8 cellular contexts compared by ENCODE assay signal in the genomic region with DNA sequence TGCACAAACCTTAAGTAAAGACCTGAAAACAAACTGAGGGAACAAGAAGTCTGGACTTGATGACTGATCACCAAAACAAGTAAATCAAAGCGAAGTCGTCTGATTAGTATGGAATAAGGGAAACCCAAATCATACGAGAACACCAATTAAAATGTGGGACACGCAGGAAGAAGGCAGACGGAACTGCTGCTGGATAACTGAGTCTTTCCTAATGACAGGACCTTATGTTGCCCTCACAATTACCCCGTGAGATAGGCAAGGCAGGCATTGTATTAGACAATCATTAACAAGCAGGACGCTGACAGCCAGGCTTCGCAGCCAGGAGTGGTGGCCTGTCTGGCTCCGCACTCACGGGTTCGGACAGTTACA. TPM values are rescaled to one million over a fixed set of nuclear protein-coding genes. Genes with fewer than 3 reads are reported as not detected.
DNase-seq lines count a peak whose midpoint lies in the region; ATAC-seq and TF ChIP-seq lines count a peak whose summit lies in the region.

No MANE protein-coding gene starts in this region.

- in situ Hi-C loops in GM13976 (cut with MboI; ENCODE audit: low sequenced_read_pairs, unreplicated experiment): no loop called here

- peak overlapping the region; percentile 73 for H3K4me2 ChIP-seq in Karpas-422 (ENCODE audit: low read depth, low read length, poor library complexity, severe bottlenecking)

- POLR2A ChIA-PET in naive thymus-derived CD8-positive, alpha-beta T cell (lab: Charles Lee): interaction anchor here (0.7 to 8.3 kb wide), 8 partner anchors 16 to 667 kb away, joined by 3 to 187 read pairs (median 8); a partner anchor contains a TSS

- peak overlapping the region; percentile 38 for H3K27ac ChIP-seq in Karpas-422 (ENCODE audit: low read length)
- H3K27ac ChIP-seq in coronary artery: peak overlapping the region; percentile 91 to 98

- DNase-seq in AG10803 (ENCODE audit: low read depth) (no peak), Karpas-422 (no peak), coronary artery (ENCODE audit: low spot score) (no peak), HT-29 (ENCODE audit: low spot score) (no peak), GM13976 (ENCODE audit: low spot score) (no peak)
- DNase-seq in naive thymus-derived CD8-positive, alpha-beta T cell: no peak

- H3K4me3 ChIP-seq in AG10803 (ENCODE audit: low read length) (peak overlapping the region; percentile 87), Karpas-422 (ENCODE audit: low read length) (peak overlapping the region; percentile 80), coronary artery (peak overlapping the region; percentile 86)

- H3K4me1 ChIP-seq in Karpas-422 (ENCODE audit: low read length): peaks cover 16% of the 10 kb centered on the region

- H2AFZ ChIP-seq in Karpas-422 (ENCODE audit: low read length): peak overlapping the region; percentile 65

- H3K27me3 Mint-ChIP-seq in naive thymus-derived CD8-positive, alpha-beta T cell: no peaks in the 10 kb centered on the region

- H3K9me3 Mint-ChIP-seq in naive thymus-derived CD8-positive, alpha-beta T cell: no peaks in the 10 kb centered on the region

- H3K27me3 ChIP-seq in Karpas-422 (ENCODE audit: low read length): no peaks in the 10 kb centered on the region

- peak overlapping the region; percentile 100 for H3K27ac Mint-ChIP-seq in naive thymus-derived CD8-positive, alpha-beta T cell

- peaks cover 20 to 49% (median 42%) of the 10 kb centered on the region in 4 donors for H3K4me1 Mint-ChIP-seq in naive thymus-derived CD8-positive, alpha-beta T cell

- H3K9me3 ChIP-seq in Karpas-422 (ENCODE audit: low read length): no peaks in the 10 kb centered on the region

- H4K20me1 ChIP-seq in Karpas-422 (ENCODE audit: insufficient read depth, low read depth, low read length): peaks cover 19% of the 10 kb centered on the region

- no peaks in the 10 kb centered on the region for H3K9me2 ChIP-seq in Karpas-422 (replicated peaks; ENCODE audit: insufficient read depth, low read length)

- TF ChIP-seq CTCF in AG10803 (conservative IDR thresholded peaks at IDR 0.05; ENCODE audit: low read length): no peak
- TF ChIP-seq CTCF in coronary artery (IDR thresholded peaks at IDR 0.05): no peak
- no peak for TF ChIP-seq CTCF in GM13976 (IDR thresholded peaks at IDR 0.05; ENCODE audit: borderline replicate concordance, control extremely low read depth, extremely low read depth, insufficient read depth, missing control alignments)

- peak overlapping the region; percentile 98 to 100 (median 100) for H3K4me3 Mint-ChIP-seq in naive thymus-derived CD8-positive, alpha-beta T cell

- peaks cover 6% of the 10 kb centered on the region; the same call in 1 of the 2 replicates for H3K36me3 ChIP-seq in Karpas-422 (ENCODE audit: insufficient read depth, low read length)

- peaks cover 0 to 3% (median 1%) of the 10 kb centered on the region in 3 donors for H3K36me3 Mint-ChIP-seq in naive thymus-derived CD8-positive, alpha-beta T cell

- peak overlapping the region; percentile 75 for H3K9ac ChIP-seq in Karpas-422 (ENCODE audit: low read length)

- H3K79me2 ChIP-seq in Karpas-422 (ENCODE audit: low read length): peaks cover 39% of the 10 kb centered on the region

- no peak for ATAC-seq in naive thymus-derived CD8-positive, alpha-beta T cell
- no peak for ATAC-seq in HG03565 (IDR thresholded peaks at IDR 0.05; ENCODE audit: unreplicated experiment)
- ATAC-seq in GM18520 (IDR thresholded peaks at IDR 0.05; ENCODE audit: unreplicated experiment): no peak

RNA-seq across cellular contexts. Expression of a gene that starts 0.6 kb away (rescaled TPM):
- total RNA-seq in Karpas-422 (2014; rRNA removed; shearing (Covaris generic); ENCODE audit: low replicate concordance): 12.3 and 23.5 TPM in 2 replicates
- 10 to 100 TPM; 33.2 to 35.1 TPM for total RNA-seq in naive thymus-derived CD8-positive, alpha-beta T cell
- 10 to 100 TPM; 30.0 to 43.4 (median 39.4) TPM for polyA plus RNA-seq in naive thymus-derived CD8-positive, alpha-beta T cell
- 11.5 and 11.8 TPM in 2 replicates for total RNA-seq in HT-29 (2014; rRNA removed; shearing (Covaris generic))

RNA-seq across cellular contexts. Expression of a gene that starts 17.9 kb away (rescaled TPM):
- total RNA-seq in Karpas-422 (2014; rRNA removed; shearing (Covaris generic); ENCODE audit: low replicate concordance): 169 and 304 TPM in 2 replicates
- 100 to 1,000 TPM; 702 to 768 TPM for total RNA-seq in naive thymus-derived CD8-positive, alpha-beta T cell
- 100 to 1,000 TPM; 120 to 131 (median 120) TPM for polyA plus RNA-seq in naive thymus-derived CD8-positive, alpha-beta T cell
- total RNA-seq in HT-29 (2014; rRNA removed; shearing (Covaris generic)): 92.5 and 95.8 TPM in 2 replicates

RNA-seq across cellular contexts. Expression of a gene that starts 46.9 kb away (rescaled TPM):
- 241 and 246 TPM in 2 replicates for total RNA-seq in Karpas-422 (2014; rRNA removed; shearing (Covaris generic); ENCODE audit: low replicate concordance)
- total RNA-seq in naive thymus-derived CD8-positive, alpha-beta T cell: 100 to 1,000 TPM; 138 to 140 TPM
- polyA plus RNA-seq in naive thymus-derived CD8-positive, alpha-beta T cell: 100 to 1,000 TPM; 101 to 134 (median 128) TPM
- 259 and 306 TPM in 2 replicates for total RNA-seq in HT-29 (2014; rRNA removed; shearing (Covaris generic))

RNA-seq across cellular contexts. Expression of a gene that starts 47.4 kb away (rescaled TPM):
- 132 and 192 TPM in 2 replicates for total RNA-seq in Karpas-422 (2014; rRNA removed; shearing (Covaris generic); ENCODE audit: low replicate concordance)
- total RNA-seq in naive thymus-derived CD8-positive, alpha-beta T cell: 10 to 100 TPM; 62.9 to 65.8 TPM
- polyA plus RNA-seq in naive thymus-derived CD8-positive, alpha-beta T cell: 100 to 1,000 TPM; 154 to 181 (median 172) TPM
- 195 and 211 TPM in 2 replicates for total RNA-seq in HT-29 (2014; rRNA removed; shearing (Covaris generic))
